ENCODE assay signal across 23 cellular contexts in the genomic region with DNA sequence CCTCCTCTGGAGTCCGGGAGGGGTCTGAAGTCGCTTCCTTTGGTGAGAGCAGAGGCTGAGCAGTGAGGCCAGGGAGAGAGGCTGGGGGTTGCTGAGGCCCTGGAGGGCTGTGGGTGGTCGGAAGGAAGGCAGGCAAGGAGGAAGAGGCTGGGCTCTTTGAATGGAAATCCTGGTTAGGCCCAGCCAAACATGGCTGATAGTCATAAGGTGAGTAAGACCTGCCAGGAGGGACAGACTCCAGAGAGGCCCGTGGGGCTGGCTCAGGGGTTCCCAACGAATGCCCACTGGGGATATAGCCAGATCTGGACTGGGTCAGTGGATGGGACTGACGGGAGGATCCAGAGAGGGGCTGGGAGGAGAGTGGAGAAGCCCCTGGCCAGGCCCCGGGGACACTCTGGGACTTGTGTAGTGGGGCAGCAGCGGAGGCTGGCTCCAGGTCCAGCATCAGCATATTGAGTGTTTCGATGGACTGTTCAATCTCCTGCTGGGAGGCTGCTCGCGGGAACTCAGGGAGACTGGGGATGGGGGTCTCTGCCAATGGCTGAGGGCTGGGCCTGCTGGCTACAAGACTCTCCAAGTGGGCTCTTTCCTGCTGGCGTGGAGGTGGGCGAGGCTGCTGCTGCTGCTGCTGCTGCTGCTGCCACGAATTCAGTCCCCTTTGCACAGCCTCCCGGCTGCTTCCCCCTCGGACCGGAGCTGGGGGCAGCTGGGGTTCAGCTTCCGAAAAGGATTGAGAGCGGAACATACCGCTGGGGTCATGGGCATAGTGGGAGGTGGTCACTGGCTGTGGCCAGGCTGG.
A peak's percentile ranks its signal among the peaks of the same experiment; 100 is the strongest.
DNase-seq lines count a peak whose midpoint lies in the region; ATAC-seq, FAIRE-seq and TF ChIP-seq lines count a peak whose summit lies in the region.
"Had no signal": no experiment of that assay in that cellular context is flagged by ENCODE, and none has a peak within 500 bp of the region (broad histone marks: within the 10 kb centered on the region; RNA-seq: fewer than 3 reads in every experiment).

No MANE protein-coding gene starts in this region.

- H3K27ac ChIP-seq in coronary artery (peak overlapping the region; percentile 21 to 97), right atrium auricular region (peak overlapping the region; percentile 47 to 48), tibial nerve (peak overlapping the region in 3 of 4 donors; percentile 7 to 89 (median 83)), small intestine (ENCODE audit: low read depth in 1 of 2, low read length in 1 of 2) (no peak overlapping the region)
- H3K27ac ChIP-seq: neural progenitor cell, testis had no signal

- ATAC-seq in GM21367 (IDR thresholded peaks at IDR 0.05; ENCODE audit: unreplicated experiment) = no peak
- ATAC-seq: mucosa of descending colon had no signal

- no peak for TF ChIP-seq EP300 in tibial nerve (IDR thresholded peaks at IDR 0.05)

- H3K4me3 ChIP-seq in coronary artery (no peak overlapping the region), right atrium auricular region (no peak overlapping the region), tibial nerve (no peak overlapping the region), MG63 (no peak overlapping the region), small intestine (ENCODE audit: low read depth in 1 of 2, low read length in 2 of 2) (no peak overlapping the region)
- H3K4me3 ChIP-seq: mucosa of descending colon, neural progenitor cell, testis had no signal

- H3K9me3 ChIP-seq in right atrium auricular region (no peaks in the 10 kb centered on the region), tibial nerve (peaks cover 0 to 5% (median 0%) of the 10 kb centered on the region in 4 donors), MG63 (peaks cover 7% of the 10 kb centered on the region), small intestine (ENCODE audit: control insufficient read depth, low read depth) (no peaks in the 10 kb centered on the region)
- H3K9me3 ChIP-seq: mucosa of descending colon, SK-N-SH, testis had no signal

- TF ChIP-seq CTCF in coronary artery (IDR thresholded peaks at IDR 0.05) = no peak
- no peak for TF ChIP-seq CTCF in right atrium auricular region (IDR thresholded peaks at IDR 0.05)
- TF ChIP-seq CTCF in tibial nerve (IDR thresholded peaks at IDR 0.05) = no peak

- H3K27me3 ChIP-seq in right atrium auricular region (no peaks in the 10 kb centered on the region), tibial nerve (no peaks in the 10 kb centered on the region), MG63 (no peaks in the 10 kb centered on the region), small intestine (ENCODE audit: control insufficient read depth in 2 of 2, insufficient read depth in 2 of 2, low read length in 2 of 2) (peaks cover 0 to 4% of the 10 kb centered on the region in 2 donors)
- H3K27me3 ChIP-seq: testis had no signal

- H3K36me3 ChIP-seq in right atrium auricular region (peaks cover 77% of the 10 kb centered on the region), tibial nerve (peaks cover 0 to 53% (median 14%) of the 10 kb centered on the region in 3 donors), MG63 (peaks cover 51% of the 10 kb centered on the region), small intestine (ENCODE audit: control insufficient read depth in 2 of 2, insufficient read depth in 2 of 2, low read length in 2 of 2) (peaks cover 0 to 5% of the 10 kb centered on the region in 2 donors)
- H3K36me3 ChIP-seq: neural progenitor cell had no signal

- FAIRE-seq in small intestine (lab: Jason Lieb, UNC) = no peak
- FAIRE-seq: D721Med, GM12891 had no signal

- H3K4me1 ChIP-seq in right atrium auricular region = peaks cover 0 to 84% of the 10 kb centered on the region in 2 donors
- peaks cover 4 to 93% (median 40%) of the 10 kb centered on the region in 4 donors for H3K4me1 ChIP-seq in tibial nerve
- no peaks in the 10 kb centered on the region for H3K4me1 ChIP-seq in small intestine (ENCODE audit: control insufficient read depth in 2 of 2, insufficient read depth in 1 of 2, low read depth in 1 of 2, low read length in 1 of 2)

- no peak for TF ChIP-seq POLR2A in tibial nerve (IDR thresholded peaks at IDR 0.05)

- no peak for DNase-seq in coronary artery (ENCODE audit: low spot score)
- DNase-seq in right atrium auricular region (ENCODE audit: low spot score) = no peak
- DNase-seq in posterior vena cava (ENCODE audit: low spot score) = peak; percentile 66
- DNase-seq in tibial nerve (ENCODE audit: low spot score in 2 of 2) = no peak
- DNase-seq in MG63 = no peak
- no peak for DNase-seq in small intestine
- DNase-seq: activated CD4-positive, alpha-beta T cell treated with anti-CD3 and anti-CD28 coated beads for 4 hours; activated gamma-delta T cell treated with Interleukin-2 at 50 U/mL for 16 hours; activated T-cell treated with anti-CD3 and anti-CD28 coated beads, Interleukin-2, amount 50 U/mL, for 24 hours; cortex of kidney; H7; head of caudate nucleus; mucosa of descending colon; NCI-H1048; NCI-H187 treated with DMSO at 0.1 percent for 48 hours; NCI-H2227 treated with DMSO at 0.1 percent for 48 hours; NCI-H69; SK-N-SH; testis had no signal

- 78 to 82% methylated on average over 12 to 17 of the region's 20 CpGs for WGBS in tibial nerve, 2 donors
- WGBS in small intestine, 3 donors = 86 to 88% (median 86%) methylated on average over 19 to 20 of the region's 20 CpGs

- intact Hi-C loops in posterior vena cava (cut with DNase I) = no loop called here

Comparison
In these comparisons a context has a peak if more than half of its experiments do, and no peak if none do; other contexts are left out.
1. H3K27ac ChIP-seq: peak in coronary artery (2 of 2), right atrium auricular region (2 of 2) and tibial nerve (3 of 4); none in small intestine (0 of 2).